Comparison of ENCODE assay signal across 10 cellular contexts in genomic region chr11:10514210-10514609, GRCh38. TPM values are rescaled to one million over a fixed set of nuclear protein-coding genes. Genes with fewer than 3 reads are reported as not detected.
DNase-seq lines count a peak whose midpoint lies in the region; ATAC-seq and TF ChIP-seq lines count a peak whose summit lies in the region.
"Had no signal": no experiment of that assay in that cellular context is flagged by ENCODE, and none has a peak within 500 bp of the region (broad histone marks: within the 10 kb centered on the region; RNA-seq: fewer than 3 reads in every experiment).

No MANE protein-coding gene starts in this region.

- WGBS in tibial nerve, 2 donors = 42 to 43% methylated on average over 2 of the region's 2 CpGs

- DNase-seq in MCF 10A (ENCODE audit: unreplicated experiment) (peak; percentile 14), breast epithelium (ENCODE audit: low spot score in 2 of 2) (no peak), SK-MEL-5 (ENCODE audit: low read depth, low spot score) (peak; percentile 18), fibroblast of peridontal ligament (ENCODE audit: extremely low read depth) (peak; percentile 48), tibial nerve (ENCODE audit: low spot score in 2 of 2) (no peak), germinal center (ENCODE audit: low spot score) (no peak), cerebellum (ENCODE audit: low spot score) (no peak)
- DNase-seq in naive thymus-derived CD8-positive, alpha-beta T cell = no peak
- DNase-seq: CD4-positive, CD25-positive, alpha-beta regulatory T cell had no signal

- no peak overlapping the region for H3K4me3 Mint-ChIP-seq in MCF 10A (ENCODE audit: unreplicated experiment)
- no peak overlapping the region for H3K4me3 Mint-ChIP-seq in naive thymus-derived CD8-positive, alpha-beta T cell
- H3K4me3 Mint-ChIP-seq: CD4-positive, CD25-positive, alpha-beta regulatory T cell; naive thymus-derived CD4-positive, alpha-beta T cell had no signal

- H3K27ac Mint-ChIP-seq in MCF 10A (ENCODE audit: low read depth, unreplicated experiment) = no peak overlapping the region
- peak overlapping the region in 2 of 10 donors; percentile 33 to 60 for H3K27ac Mint-ChIP-seq in naive thymus-derived CD8-positive, alpha-beta T cell

- in situ Hi-C loops in SK-MEL-5 (cut with HindIII; ENCODE audit: low pct_unique_long_range_greater_than_20kb, low sequenced_read_pairs) = no loop called here

- H3K4me1 Mint-ChIP-seq in MCF 10A (ENCODE audit: insufficient read depth, unreplicated experiment) = no peaks in the 10 kb centered on the region
- H3K4me1 Mint-ChIP-seq in naive thymus-derived CD8-positive, alpha-beta T cell = peaks cover 0 to 5% (median 0%) of the 10 kb centered on the region in 4 donors

- TF ChIP-seq EP300 in tibial nerve (IDR thresholded peaks at IDR 0.05) = no peak

- peak; percentile 35 for TF ChIP-seq CTCF in MCF 10A (IDR thresholded peaks at IDR 0.05; ENCODE audit: unreplicated experiment)
- TF ChIP-seq CTCF in breast epithelium (IDR thresholded peaks at IDR 0.05) = peak in 1 of 3 donors; percentile 22
- peak in 4 of 5 experiments; percentile 13 to 33 (median 19) for TF ChIP-seq CTCF in tibial nerve (IDR thresholded peaks at IDR 0.05)

- H3K27me3 ChIP-seq in breast epithelium (no peaks in the 10 kb centered on the region), tibial nerve (no peaks in the 10 kb centered on the region)

- H3K36me3 ChIP-seq in breast epithelium (no peaks in the 10 kb centered on the region), tibial nerve (peaks cover 0 to 15% (median 0%) of the 10 kb centered on the region in 3 donors)

- POLR2A ChIA-PET in MCF 10A (lab: Yijun Ruan, JAX) = interaction anchor here (1.3 to 8.1 kb wide), 4 partner anchors 10 to 26 kb away, joined by 3 to 45 read pairs (median 10); partner anchors contain the start of gene RNF141
- POLR2A ChIA-PET in naive thymus-derived CD8-positive, alpha-beta T cell (lab: Charles Lee) = no interaction called here

- H3K9me3 ChIP-seq in breast epithelium (no peaks in the 10 kb centered on the region), tibial nerve (no peaks in the 10 kb centered on the region)

- H3K4me3 ChIP-seq in breast epithelium (no peak overlapping the region), tibial nerve (no peak overlapping the region)

- BruUV-seq in MCF 10A (replicated peaks; lab: Mats Ljungman, UMichigan) = no TSS peak

- no peak for ATAC-seq in naive thymus-derived CD8-positive, alpha-beta T cell
- ATAC-seq: naive thymus-derived CD4-positive, alpha-beta T cell had no signal

- H3K27ac ChIP-seq in breast epithelium (no peak overlapping the region), tibial nerve (no peak overlapping the region)

- TF ChIP-seq POLR2A in breast epithelium (IDR thresholded peaks at IDR 0.05) (no peak), tibial nerve (IDR thresholded peaks at IDR 0.05) (no peak)

- no peaks in the 10 kb centered on the region for H3K9me3 Mint-ChIP-seq in MCF 10A (ENCODE audit: unreplicated experiment)
- no peaks in the 10 kb centered on the region for H3K9me3 Mint-ChIP-seq in naive thymus-derived CD8-positive, alpha-beta T cell
- H3K9me3 Mint-ChIP-seq: CD4-positive, CD25-positive, alpha-beta regulatory T cell; naive thymus-derived CD4-positive, alpha-beta T cell had no signal

- peaks cover 9% of the 10 kb centered on the region for H3K36me3 Mint-ChIP-seq in MCF 10A (ENCODE audit: insufficient read depth, unreplicated experiment)
- peaks cover 0 to 41% (median 3%) of the 10 kb centered on the region in 3 donors for H3K36me3 Mint-ChIP-seq in naive thymus-derived CD8-positive, alpha-beta T cell

- no peaks in the 10 kb centered on the region for H3K27me3 Mint-ChIP-seq in MCF 10A (ENCODE audit: insufficient read depth, unreplicated experiment)
- no peaks in the 10 kb centered on the region for H3K27me3 Mint-ChIP-seq in naive thymus-derived CD8-positive, alpha-beta T cell
- H3K27me3 Mint-ChIP-seq: CD4-positive, CD25-positive, alpha-beta regulatory T cell; naive thymus-derived CD4-positive, alpha-beta T cell had no signal

- H3K4me1 ChIP-seq in breast epithelium (no peaks in the 10 kb centered on the region), tibial nerve (peaks cover 0 to 15% (median 0%) of the 10 kb centered on the region in 4 donors)

- CTCF ChIA-PET in MCF 10A (lab: Yijun Ruan, JAX) = interaction anchor here (0.6 to 4.0 kb wide), 11 partner anchors 8 to 181 kb away, joined by 3 to 29 read pairs (median 4); partner anchors contain the start of genes AMPD3 and RNF141

- intact Hi-C loops in MCF 10A (cut with micrococcal nuclease) (loop anchor here (1.0 to 2.0 kb wide), 3 partner anchors 107 to 221 kb away; no protein-coding TSS in a partner anchor), breast epithelium (cut with DNase I; ENCODE audit: low total_unique reads) (loop anchor here (10.0 kb wide), 1 partner anchor 99 kb away; no protein-coding TSS in a partner anchor)

RNA-seq across cellular contexts. Expression of gene RNF141, which starts 26.8 kb away (rescaled TPM):
- total RNA-seq in MCF 10A (2022) (28.4 and 41.8 TPM in 2 replicates), breast epithelium (10 to 100 TPM; 31.1 to 54.1 (median 45.8) TPM), tibial nerve (10 to 100 TPM; 27.6 to 49.2 (median 40.5) TPM), cerebellum (50.4 TPM)
- 28.7 and 31.7 TPM in 2 replicates for total RNA-seq in SK-MEL-5 (2014; rRNA removed; shearing (Covaris generic))
- polyA plus RNA-seq in SK-MEL-5 (2015; cell fraction: cytosol; rRNA removed) = 20.6 and 30.2 TPM in 2 replicates
- polyA plus RNA-seq in SK-MEL-5 (2015; cell fraction: nucleus; rRNA removed) = 11.9 and 12.2 TPM in 2 replicates
- 10 to 100 TPM; 18.8 to 19.3 TPM for total RNA-seq in naive thymus-derived CD8-positive, alpha-beta T cell
- polyA plus RNA-seq in naive thymus-derived CD8-positive, alpha-beta T cell = 10 to 100 TPM; 20.5 to 22.9 (median 22.8) TPM

RNA-seq across cellular contexts. Expression of gene LYVE1, which starts 54.3 kb away (rescaled TPM):
- not detected in 2 replicates for total RNA-seq in MCF 10A (2022)
- 100 to 1,000 TPM in 1 of 3 donors, 10 to 100 TPM in 2; 39.2 to 218 (median 51.8) TPM for total RNA-seq in breast epithelium
- not detected in 2 replicates for total RNA-seq in SK-MEL-5 (2014; rRNA removed; shearing (Covaris generic))
- polyA plus RNA-seq in SK-MEL-5 (2015; cell fraction: cytosol; rRNA removed) = not detected in 2 replicates
- not detected in 2 replicates for polyA plus RNA-seq in SK-MEL-5 (2015; cell fraction: nucleus; rRNA removed)
- 100 to 1,000 TPM in 1 of 4 donors, 10 to 100 TPM in 3; 36.1 to 104 (median 71.9) TPM for total RNA-seq in tibial nerve
- total RNA-seq in naive thymus-derived CD8-positive, alpha-beta T cell = not detected
- polyA plus RNA-seq in naive thymus-derived CD8-positive, alpha-beta T cell = not detected
- total RNA-seq in cerebellum = 15.2 TPM
- total RNA-seq: CD4-positive, CD25-positive, alpha-beta regulatory T cell; naive thymus-derived CD4-positive, alpha-beta T cell had no signal
- polyA plus RNA-seq: CD4-positive, CD25-positive, alpha-beta regulatory T cell; naive thymus-derived CD4-positive, alpha-beta T cell had no signal

RNA-seq across cellular contexts. Expression of gene AMPD3, which starts 59.1 kb away (rescaled TPM):
- 5.0 and 5.4 TPM in 2 replicates for total RNA-seq in MCF 10A (2022)
- 1 to 10 TPM; 6.2 to 6.6 (median 6.4) TPM for total RNA-seq in breast epithelium
- total RNA-seq in SK-MEL-5 (2014; rRNA removed; shearing (Covaris generic)) = 1.4 and 1.8 TPM in 2 replicates
- 0.15 and 2.3 TPM in 2 replicates for polyA plus RNA-seq in SK-MEL-5 (2015; cell fraction: cytosol; rRNA removed)
- 1.0 and 1.2 TPM in 2 replicates for polyA plus RNA-seq in SK-MEL-5 (2015; cell fraction: nucleus; rRNA removed)
- 1 to 10 TPM; 1.0 to 8.7 (median 3.7) TPM for total RNA-seq in tibial nerve
- 10 to 100 TPM; 24.9 to 28.0 TPM for total RNA-seq in naive thymus-derived CD8-positive, alpha-beta T cell
- 10 to 100 TPM in 2 of 3 donors, 1 to 10 TPM in 1; 4.3 to 14.2 (median 10.6) TPM for polyA plus RNA-seq in naive thymus-derived CD8-positive, alpha-beta T cell
- total RNA-seq in cerebellum = 2.3 TPM

Comparison
In these comparisons a context has a peak if more than half of its experiments do, and no peak if none do; other contexts are left out.
1. DNase-seq: peak in MCF 10A (single experiment), SK-MEL-5 (single experiment) and fibroblast of peridontal ligament (single experiment); none in breast epithelium (0 of 2), tibial nerve (0 of 2), germinal center (single experiment), naive thymus-derived CD8-positive, alpha-beta T cell (0 of 10) and cerebellum (single experiment).
2. RNA of gene LYVE1, which starts 54.3 kb away (total RNA-seq): 36.1 to 104 TPM in tibial nerve, 39.2 to 218 TPM in breast epithelium and 15.2 TPM in cerebellum (single experiment); not detected in MCF 10A, not detected in SK-MEL-5 and not detected in naive thymus-derived CD8-positive, alpha-beta T cell; every median in the first group is over 10 times any median in the second.